In genomic region chr9:588952-589351, GRCh38 we compare ENCODE assay signal across 19 cellular contexts.
DNase-seq lines count a peak whose midpoint lies in the region; ATAC-seq, FAIRE-seq and TF ChIP-seq lines count a peak whose summit lies in the region.
"Had no signal": no experiment of that assay in that cellular context is flagged by ENCODE, and none has a peak within 500 bp of the region (broad histone marks: within the 10 kb centered on the region; RNA-seq: fewer than 3 reads in every experiment).

No MANE protein-coding gene starts in this region.

- TF ChIP-seq CTCF in A549 (IDR thresholded peaks at IDR 0.05) (no peak), body of pancreas (IDR thresholded peaks at IDR 0.05) (no peak), keratinocyte (optimal IDR thresholded peaks at IDR 0.05 in 1 of 3, IDR thresholded peaks at IDR 0.05 in 1 of 3, conservative IDR thresholded peaks at IDR 0.05 in 1 of 3; ENCODE audit: extremely low read depth in 1 of 3, insufficient read depth in 2 of 3, low read length in 3 of 3) (no peak), prostate gland (IDR thresholded peaks at IDR 0.05) (no peak), smooth muscle cell (IDR thresholded peaks at IDR 0.05; ENCODE audit: borderline replicate concordance, insufficient read depth, poor library complexity, severe bottlenecking) (no peak)

- DNase-seq in A549 (ENCODE audit: low read depth in 1 of 2, low spot score in 1 of 2) = no peak
- DNase-seq in NCI-H2227 (lab: John Stamatoyannopoulos, UW; ENCODE audit: unreplicated experiment) = peak; percentile 11
- DNase-seq in body of pancreas = no peak
- DNase-seq in keratinocyte (ENCODE audit: low read depth, low spot score) = no peak
- DNase-seq in urothelium cell line (ENCODE audit: low spot score) = no peak
- DNase-seq in prostate gland (ENCODE audit: low spot score) = no peak
- no peak for DNase-seq in smooth muscle cell (lab: John Stamatoyannopoulos, UW; ENCODE audit: unreplicated experiment)
- DNase-seq: activated CD4-positive, alpha-beta T cell treated with anti-CD3 and anti-CD28 coated beads for 48 hours; activated CD8-positive, alpha-beta memory T cell treated with anti-CD3 and anti-CD28 coated beads, Interleukin-2, amount 50 U/mL, for 48 hours; activated naive CD4-positive, alpha-beta T cell treated with anti-CD3 and anti-CD28 coated beads for 36 hours; CD8-positive, alpha-beta T cell; lower lobe of right lung; NCI-H1105; SIG-M5; stimulated activated CD4-positive, alpha-beta T cell treated with anti-CD3 and anti-CD28 coated beads, Interleukin-15, amount 100 ng/mL, for 24 hours; stimulated activated naive CD8-positive, alpha-beta T cell treated with anti-CD3 and anti-CD28 coated beads, Interleukin-15, amount 100 ng/mL, for 72 hours had no signal

- H3K4me1 ChIP-seq in A549 (peaks cover 44% of the 10 kb centered on the region), body of pancreas (peaks cover 43% of the 10 kb centered on the region), keratinocyte (ENCODE audit: control insufficient read depth, extremely low read depth, insufficient read depth, low read length) (peaks cover 37% of the 10 kb centered on the region), prostate gland (replicated peaks) (peaks cover 4% of the 10 kb centered on the region), smooth muscle cell (ENCODE audit: low read depth) (no peaks in the 10 kb centered on the region)

- H3K4me2 ChIP-seq in A549 (peak overlapping the region; percentile 61; the same call in 2 of the 3 replicates), keratinocyte (ENCODE audit: control insufficient read depth, extremely low read depth, insufficient read depth, low read depth, low read length) (peak overlapping the region; percentile 80), smooth muscle cell (no peak overlapping the region)
- H3K4me2 ChIP-seq: KMS-11 had no signal

- H3K9me3 ChIP-seq in A549 (no peaks in the 10 kb centered on the region), body of pancreas (no peaks in the 10 kb centered on the region), keratinocyte (ENCODE audit: control insufficient read depth, low read depth, low read length) (no peaks in the 10 kb centered on the region), prostate gland (no peaks in the 10 kb centered on the region), smooth muscle cell (replicated peaks; ENCODE audit: low read depth) (no peaks in the 10 kb centered on the region)
- H3K9me3 ChIP-seq: lower lobe of right lung had no signal

- intact Hi-C loops in body of pancreas (cut with DNase I) = no loop called here
- intact Hi-C loops in prostate gland (cut with DNase I) = no loop called here

- peak overlapping the region; percentile 23 for H2AFZ ChIP-seq in keratinocyte (ENCODE audit: control insufficient read depth, low read length)
- H2AFZ ChIP-seq in smooth muscle cell (ENCODE audit: low read depth) = no peak overlapping the region

- no peak for ATAC-seq in A549
- ATAC-seq in body of pancreas = no peak
- no peak for ATAC-seq in HG03097 (IDR thresholded peaks at IDR 0.05; ENCODE audit: low FRiP score, unreplicated experiment)
- ATAC-seq: CD8-positive, alpha-beta T cell; natural killer cell treated with Interleukin-12 subunit alpha and Interleukin-12 subunit beta and Interleukin-15 and Interleukin-18, amount 100 ng/mL, for 72 hours had no signal

- no peaks in the 10 kb centered on the region for H3F3A ChIP-seq in smooth muscle cell (ENCODE audit: low read depth)

- TF ChIP-seq EP300 in A549 (IDR thresholded peaks at IDR 0.05) = no peak

- H3K9ac ChIP-seq in keratinocyte (ENCODE audit: control insufficient read depth, extremely low read depth, insufficient read depth, low read length) (no peak overlapping the region), smooth muscle cell (ENCODE audit: low read depth) (no peak overlapping the region)
- H3K9ac ChIP-seq: KMS-11 had no signal

- H3K9me1 ChIP-seq in keratinocyte (ENCODE audit: control insufficient read depth, extremely low read depth, insufficient read depth, low read length) = no peaks in the 10 kb centered on the region

- WGBS in A549 (ENCODE audit: missing lambda C conversion rate) = 81% methylated on average over 3 of the region's 3 CpGs
- WGBS in body of pancreas, 2 donors = 45 to 66% methylated on average over 3 of the region's 3 CpGs
- 77% methylated on average over 3 of the region's 3 CpGs for WGBS in prostate gland
- 84% methylated on average over 3 of the region's 3 CpGs for WGBS in smooth muscle cell (ENCODE audit: low lambda C conversion rate)

- H3K36me3 ChIP-seq in body of pancreas (replicated peaks in 1 of 2; ENCODE audit: insufficient read depth in 1 of 2, low read depth in 2 of 2) = no peaks in the 10 kb centered on the region
- no peaks in the 10 kb centered on the region for H3K36me3 ChIP-seq in keratinocyte (ENCODE audit: control insufficient read depth in 2 of 2, extremely low read depth in 1 of 2, insufficient read depth in 2 of 2, low read length in 2 of 2)
- H3K36me3 ChIP-seq in prostate gland = no peaks in the 10 kb centered on the region
- no peaks in the 10 kb centered on the region for H3K36me3 ChIP-seq in smooth muscle cell (ENCODE audit: low read depth)
- H3K36me3 ChIP-seq: lower lobe of right lung had no signal

- H4K20me1 ChIP-seq in keratinocyte (ENCODE audit: control insufficient read depth, extremely low read depth, insufficient read depth, low read length) (no peaks in the 10 kb centered on the region), smooth muscle cell (ENCODE audit: low read depth) (no peaks in the 10 kb centered on the region)

- H3K4me3 ChIP-seq in A549 (no peak overlapping the region), body of pancreas (no peak overlapping the region), keratinocyte (ENCODE audit: control insufficient read depth in 2 of 3, extremely low read depth in 1 of 3, insufficient read depth in 2 of 3, low read depth in 1 of 3, low read length in 3 of 3) (no peak overlapping the region), prostate gland (no peak overlapping the region), smooth muscle cell (no peak overlapping the region)
- H3K4me3 ChIP-seq: lower lobe of right lung had no signal

- H3K27me3 ChIP-seq in body of pancreas (no peaks in the 10 kb centered on the region), keratinocyte (ENCODE audit: control insufficient read depth, extremely low read depth, insufficient read depth, low read length) (no peaks in the 10 kb centered on the region), prostate gland (replicated peaks; ENCODE audit: insufficient read depth) (no peaks in the 10 kb centered on the region), smooth muscle cell (ENCODE audit: low read depth) (no peaks in the 10 kb centered on the region)

- peak overlapping the region; percentile 67 to 68 for H3K27ac ChIP-seq in A549
- peak overlapping the region; percentile 7 to 93 (median 48) for H3K27ac ChIP-seq in body of pancreas
- peak overlapping the region; percentile 57 for H3K27ac ChIP-seq in keratinocyte (ENCODE audit: control insufficient read depth, insufficient read depth, low read length)
- H3K27ac ChIP-seq in prostate gland = peak overlapping the region in 1 of 2 donors; percentile 40
- H3K27ac ChIP-seq in smooth muscle cell (ENCODE audit: low read depth) = no peak overlapping the region
- H3K27ac ChIP-seq: KMS-11 had no signal

- POLR2A ChIA-PET in A549 (lab: Yijun Ruan, JAX) = no interaction called here

- H3K79me2 ChIP-seq in keratinocyte (ENCODE audit: control insufficient read depth, insufficient read depth, low read length) (peaks cover 3% of the 10 kb centered on the region), smooth muscle cell (ENCODE audit: low read depth) (no peaks in the 10 kb centered on the region)

- CTCF ChIA-PET in A549 (lab: Yijun Ruan, JAX) = no interaction called here

- TF ChIP-seq RAD21 in A549 (conservative IDR thresholded peaks at IDR 0.05 in 1 of 2, IDR thresholded peaks at IDR 0.05 in 1 of 2) = no peak

- dilution Hi-C loops in keratinocyte (cut with MboI; ENCODE audit: extremely low pct_ligation_motif_present, low sequenced_read_pairs) = no loop called here

- no peak for FAIRE-seq in A549 (lab: Jason Lieb, UNC)
- no peak for FAIRE-seq in keratinocyte (lab: Jason Lieb, UNC)
- no peak for FAIRE-seq in urothelium cell line (lab: Jason Lieb, UNC)

- TF ChIP-seq POLR2A in A549 (IDR thresholded peaks at IDR 0.05; ENCODE audit: low read length) = no peak
- TF ChIP-seq POLR2A in body of pancreas (IDR thresholded peaks at IDR 0.05) = no peak
- TF ChIP-seq POLR2A in prostate gland (IDR thresholded peaks at IDR 0.05) = no peak

TF ChIP-seq in A549, 52 proteins besides CTCF, POLR2A, EP300 and RAD21:
- TF ChIP-seq HOXA7 (CRISPR knock-in tag; IDR thresholded peaks at IDR 0.05) = no peak
- no peak for TF ChIP-seq BHLHE40 (IDR thresholded peaks at IDR 0.05; ENCODE audit: low read depth, low read length)
- no peak for TF ChIP-seq CEBPB (IDR thresholded peaks at IDR 0.05)
- no peak for TF ChIP-seq HOXB5 (CRISPR knock-in tag; IDR thresholded peaks at IDR 0.05)
- TF ChIP-seq JUNB (IDR thresholded peaks at IDR 0.05) = no peak
- no peak for TF ChIP-seq MAFK (IDR thresholded peaks at IDR 0.05; ENCODE audit: partially characterized antibody)
- TF ChIP-seq NR3C1 (IDR thresholded peaks at IDR 0.05) = no peak
- no peak for TF ChIP-seq CHD4 (IDR thresholded peaks at IDR 0.05; ENCODE audit: borderline replicate concordance)
- no peak for TF ChIP-seq ZNF302 (CRISPR knock-in tag; IDR thresholded peaks at IDR 0.05)
